ENCODE assay signal across 20 cellular contexts in genomic region chr10:19749185-19749729, GRCh38.
A peak's percentile ranks its signal among the peaks of the same experiment; 100 is the strongest.
DNase-seq lines count a peak whose midpoint lies in the region; ATAC-seq and TF ChIP-seq lines count a peak whose summit lies in the region.
"Had no signal": no experiment of that assay in that cellular context is flagged by ENCODE, and none has a peak within 500 bp of the region (broad histone marks: within the 10 kb centered on the region; RNA-seq: fewer than 3 reads in every experiment).

No MANE protein-coding gene starts in this region.

- no peaks in the 10 kb centered on the region for H3K36me3 ChIP-seq in SJSA1
- H3K36me3 ChIP-seq in BE2C, result no peaks in the 10 kb centered on the region
- H3K36me3 ChIP-seq: stomach, vagina had no signal

- peak overlapping the region; percentile 48; the same call in 1 of the 2 replicates for H3K27ac ChIP-seq in SJSA1
- H3K27ac ChIP-seq: KMS-11, PC-9, stomach, vagina had no signal

- TF ChIP-seq CTCF in retinal pigment epithelial cell (conservative IDR thresholded peaks at IDR 0.05; ENCODE audit: low read depth, low read length), result no peak
- no peak for TF ChIP-seq CTCF in BE2C (IDR thresholded peaks at IDR 0.05; ENCODE audit: low read depth, low read length)

- H3K9me3 ChIP-seq in SJSA1 (replicated peaks) (no peaks in the 10 kb centered on the region), BE2C (no peaks in the 10 kb centered on the region)
- H3K9me3 ChIP-seq: vagina had no signal

- H3K27me3 ChIP-seq in SJSA1 (replicated peaks), result no peaks in the 10 kb centered on the region
- H3K27me3 ChIP-seq in BE2C, result no peaks in the 10 kb centered on the region
- H3K27me3 ChIP-seq: stomach, vagina had no signal

- DNase-seq in GM04503 (ENCODE audit: low read depth) (peak; percentile 1), SJSA1 (ENCODE audit: low read depth in 1 of 2, low spot score in 2 of 2) (peak; percentile 47 to 70), fibroblast of peridontal ligament (ENCODE audit: extremely low read depth) (peak; percentile 3), retinal pigment epithelial cell (ENCODE audit: low read depth) (peak; percentile 22), BE2C (no peak)
- DNase-seq: activated B cell treated with CpG ODN at 0.5 μM for 24 hours; activated CD8-positive, alpha-beta memory T cell treated with anti-CD3 and anti-CD28 coated beads, Interleukin-2, amount 10 ng/mL, durations not matched to agents 7 days and 5 days; effector memory CD4-positive, alpha-beta T cell; glutamatergic neuron; H9; kidney; NCI-H1694; NCI-H510A treated with DMSO at 0.1 percent for 48 hours; PC-9; stomach had no signal

- H3K4me3 ChIP-seq in SJSA1, result no peak overlapping the region
- no peak overlapping the region for H3K4me3 ChIP-seq in retinal pigment epithelial cell (ENCODE audit: low read length)
- H3K4me3 ChIP-seq in BE2C (ENCODE audit: low read depth, low read length), result no peak overlapping the region
- H3K4me3 ChIP-seq: PC-9, stomach, vagina had no signal

- H3K4me1 ChIP-seq in SJSA1 (replicated peaks) (peaks cover 11% of the 10 kb centered on the region), BE2C (no peaks in the 10 kb centered on the region)
- H3K4me1 ChIP-seq: stomach, vagina had no signal

- ATAC-seq in HG02970 (IDR thresholded peaks at IDR 0.05; ENCODE audit: low FRiP score, unreplicated experiment) (no peak), HG02981 (IDR thresholded peaks at IDR 0.05; ENCODE audit: unreplicated experiment) (no peak), HG03108 (IDR thresholded peaks at IDR 0.05; ENCODE audit: unreplicated experiment) (no peak)
- ATAC-seq: activated CD8-positive, alpha-beta memory T cell treated with anti-CD3 and anti-CD28 coated beads, Interleukin-2, amount 10 ng/mL, durations not matched to agents 7 days and 5 days had no signal
